ENCODE assay signal across 1 cellular context in genomic region chr2:8119782-8120551, GRCh38.
TF ChIP-seq lines count a peak whose summit lies in the region.

No MANE protein-coding gene starts in this region.

TF ChIP-seq in HepG2, 621 proteins besides CTCF, POLR2A, EP300 and RAD21 (continued from another document):
- TF ChIP-seq EZH2 (conservative IDR thresholded peaks at IDR 0.05; ENCODE audit: low read depth, low read length) (no peak), ZNF143 (CRISPR knock-in tag; IDR thresholded peaks at IDR 0.05) (no peak), FOXA1 (IDR thresholded peaks at IDR 0.05) (no peak), FOXA1 (CRISPR knock-in tag; IDR thresholded peaks at IDR 0.05) (peak; percentile 69), KAT2B (IDR thresholded peaks at IDR 0.05; ENCODE audit: borderline replicate concordance, low read depth, low read length) (no peak), TFE3 (CRISPR knock-in tag; IDR thresholded peaks at IDR 0.05) (peak; percentile 67; the same call in 1 of the 2 replicates), REST (IDR thresholded peaks at IDR 0.05; ENCODE audit: borderline replicate concordance in 1 of 2, low read depth in 1 of 2, low read length in 2 of 2) (peak in 1 of 2 experiments; percentile 56; a peak in 2 of 4 replicates), ZFP1 (CRISPR knock-in tag; IDR thresholded peaks at IDR 0.05) (peak; percentile 56; the same call in 1 of the 2 replicates), ZGPAT (CRISPR knock-in tag; IDR thresholded peaks at IDR 0.05) (peak; percentile 88; the same call in 1 of the 2 replicates), TCF7L2 (IDR thresholded peaks at IDR 0.05; ENCODE audit: low read depth, low read length) (peak; percentile 54; the same call in 1 of the 2 replicates), REPIN1 (CRISPR knock-in tag; IDR thresholded peaks at IDR 0.05; ENCODE audit: borderline replicate concordance, low read depth) (peak; percentile 45), MXI1 (IDR thresholded peaks at IDR 0.05; ENCODE audit: borderline replicate concordance, low read depth, low read length) (peak; percentile 49; the same call in 1 of the 3 replicates), TARDBP (CRISPR knock-in tag; IDR thresholded peaks at IDR 0.05) (peak; percentile 50), ZBTB4 (CRISPR knock-in tag; IDR thresholded peaks at IDR 0.05; ENCODE audit: borderline replicate concordance) (no peak; the same call in 1 of the 2 replicates), KDM1A (CRISPR knock-in tag; IDR thresholded peaks at IDR 0.05) (no peak), ELF4 (CRISPR knock-in tag; IDR thresholded peaks at IDR 0.05; ENCODE audit: borderline replicate concordance) (peak; percentile 78; the same call in 1 of the 2 replicates), PITX1 (CRISPR knock-in tag; IDR thresholded peaks at IDR 0.05) (peak; percentile 85), CSRNP2 (CRISPR knock-in tag; conservative IDR thresholded peaks at IDR 0.05; ENCODE audit: low read depth) (no peak), GATA4 (IDR thresholded peaks at IDR 0.05; ENCODE audit: borderline replicate concordance, low read depth) (peak; percentile 99), RNF219 (CRISPR knock-in tag; IDR thresholded peaks at IDR 0.05) (peak; percentile 27; the same call in 1 of the 2 replicates), ZNF432 (CRISPR knock-in tag; IDR thresholded peaks at IDR 0.05; ENCODE audit: borderline replicate concordance) (no peak), CBX2 (IDR thresholded peaks at IDR 0.05; ENCODE audit: low read depth, low read length) (no peak; the same call in 1 of the 2 replicates), CBX2 (CRISPR knock-in tag; IDR thresholded peaks at IDR 0.05; ENCODE audit: low read depth) (no peak), ZNF616 (CRISPR knock-in tag; IDR thresholded peaks at IDR 0.05; ENCODE audit: low read depth) (no peak), CAMTA2 (CRISPR knock-in tag; IDR thresholded peaks at IDR 0.05; ENCODE audit: borderline replicate concordance) (no peak), ZSCAN29 (CRISPR knock-in tag; conservative IDR thresholded peaks at IDR 0.05) (peak; percentile 93; the same call in 1 of the 2 replicates), GPN1 (CRISPR knock-in tag; IDR thresholded peaks at IDR 0.05; ENCODE audit: borderline replicate concordance) (no peak)
